In the genomic region with DNA sequence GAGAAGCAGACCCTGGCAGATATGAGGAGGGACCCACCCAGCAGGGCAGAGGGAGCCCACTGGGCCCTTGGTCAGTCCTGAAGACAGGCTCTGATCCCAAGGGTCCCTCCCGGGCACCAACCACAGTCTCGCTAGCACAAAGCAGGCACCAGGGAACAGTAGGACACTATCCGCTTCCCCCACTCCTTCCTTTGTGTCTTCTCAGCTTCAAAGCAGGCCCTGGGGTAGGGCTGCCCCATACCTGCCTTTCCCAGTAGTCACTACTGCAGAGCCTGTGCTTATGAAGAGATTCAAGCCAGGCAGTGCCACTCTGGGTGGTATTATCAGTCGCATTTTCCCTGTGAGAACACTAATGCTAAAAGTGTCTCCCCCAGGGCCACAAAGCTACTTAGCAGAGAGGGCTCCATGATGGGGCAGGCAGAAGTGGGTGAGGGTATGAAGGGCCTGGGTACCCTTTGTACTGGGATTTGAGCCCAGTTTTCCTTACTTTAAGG, we compare ENCODE assay signal across 22 cellular contexts. TPM values are rescaled to one million over a fixed set of nuclear protein-coding genes. Genes with fewer than 3 reads are reported as not detected.
"Had no signal": no experiment of that assay in that cellular context is flagged by ENCODE, and none has a peak within 500 bp of the region (broad histone marks: within the 10 kb centered on the region; RNA-seq: fewer than 3 reads in every experiment).

No MANE protein-coding gene starts in this region.

- H3K4me1 ChIP-seq: SJSA1 had no signal

- H3K36me3 ChIP-seq: MG63, SJSA1 had no signal

- H3K4me3 ChIP-seq: MG63, SJSA1, SK-N-MC had no signal

- DNase-seq: IMR-90, Karpas-422, KG1, MG63, NCI-H1092, NCI-H1436, NCI-H187, NCI-H2029, NCI-H2081 treated with DMSO at 0.1 percent for 48 hours, NCI-H2171, NCI-H226, NCI-H446, NCI-H510A, NCI-H524 treated with DMSO at 0.1 percent for 48 hours, NCI-H69, NCI-H774, Right ventricle myocardium superior, RPMI8226, SIG-M5 had no signal

- H3K27me3 ChIP-seq: MG63, SJSA1 had no signal

- H3K27ac ChIP-seq: SJSA1, SK-N-MC had no signal

- H3K9me3 ChIP-seq: MG63, SJSA1 had no signal

RNA-seq across cellular contexts. Expression of a gene that starts 57.3 kb away (rescaled TPM):
- total RNA-seq: HepG2 had no signal
